ENCODE assay signal across 6 cellular contexts in genomic region chr9:92768816-92769215, GRCh38. TPM values are rescaled to one million over a fixed set of nuclear protein-coding genes. Genes with fewer than 3 reads are reported as not detected.
A peak's percentile ranks its signal among the peaks of the same experiment; 100 is the strongest.
DNase-seq lines count a peak whose midpoint lies in the region; ATAC-seq and TF ChIP-seq lines count a peak whose summit lies in the region.
"Not testable (repeated sequence)": the region's sequence is repeated elsewhere in the genome, so short reads cannot be mapped to it uniquely, and the experiment has no call there.

No MANE protein-coding gene starts in this region.

- H3K4me1 ChIP-seq in GM23338 (ENCODE audit: insufficient read depth), result not testable (repeated sequence)
- H3K4me1 ChIP-seq in esophagus squamous epithelium (peaks cover 22 to 68% (median 33%) of the 10 kb centered on the region in 3 donors), stomach (peaks cover 7 to 48% (median 13%) of the 10 kb centered on the region in 4 donors)

- not testable (repeated sequence) for H3K27ac ChIP-seq in GM23338 (ENCODE audit: low read depth); stomach
- peak overlapping the region; percentile 85 to 95 (median 89) for H3K27ac ChIP-seq in esophagus squamous epithelium
- H3K27ac ChIP-seq in skin epidermis, result peak overlapping the region in 16 of 21 experiments; percentile 26 to 93 (median 81)

- not testable (repeated sequence) for ATAC-seq in GM23338
- peak; percentile 13 for ATAC-seq in left colon

- TF ChIP-seq POLR2A in esophagus squamous epithelium (IDR thresholded peaks at IDR 0.05); stomach (IDR thresholded peaks at IDR 0.05): not testable (repeated sequence)

- not testable (repeated sequence) for H3K79me2 ChIP-seq in GM23338 (replicated peaks; ENCODE audit: insufficient read depth)

- peak overlapping the region; percentile 18; the same call in 1 of the 2 replicates for H2AFZ ChIP-seq in GM23338

- H3K36me3 ChIP-seq in GM23338 (ENCODE audit: insufficient read depth); esophagus squamous epithelium; stomach: not testable (repeated sequence)

- H3K4me3 Mint-ChIP-seq in GM23338; activated naive CD4-positive, alpha-beta T cell treated with anti-CD3 and anti-CD28 coated beads, Interleukin-2, amount 50 U/mL, for 24 hours: not testable (repeated sequence)

- WGBS in esophagus squamous epithelium, 2 donors, result 55 to 65% methylated on average over 9 to 10 of the region's 10 CpGs
- WGBS in stomach, 5 donors, result 49 to 72% (median 51%) methylated on average over 10 of the region's 10 CpGs

- not testable (repeated sequence) for H3K4me2 ChIP-seq in GM23338

- peaks cover 20% of the 10 kb centered on the region for H3K4me1 Mint-ChIP-seq in GM23338
- peaks cover 29% of the 10 kb centered on the region for H3K4me1 Mint-ChIP-seq in activated naive CD4-positive, alpha-beta T cell treated with anti-CD3 and anti-CD28 coated beads, Interleukin-2, amount 50 U/mL, for 24 hours

- peaks cover 11% of the 10 kb centered on the region for H3K27me3 Mint-ChIP-seq in GM23338 (ENCODE audit: insufficient read depth, low read depth, poor library complexity)
- not testable (repeated sequence) for H3K27me3 Mint-ChIP-seq in activated naive CD4-positive, alpha-beta T cell treated with anti-CD3 and anti-CD28 coated beads, Interleukin-2, amount 50 U/mL, for 24 hours

- intact Hi-C loops in esophagus squamous epithelium (cut with DNase I); left colon (cut with DNase I, micrococcal nuclease); stomach (cut with DNase I; ENCODE audit: low total_unique reads): not testable (repeated sequence)

- H3F3A ChIP-seq in GM23338 (replicated peaks; ENCODE audit: low read depth), result not testable (repeated sequence)

- DNase-seq in GM23338 (ENCODE audit: low spot score); esophagus squamous epithelium (lab: John Stamatoyannopoulos, UW): not testable (repeated sequence)
- DNase-seq in left colon, result peak in 1 of 2 donors; percentile 51
- DNase-seq in stomach, result peak; percentile 69

- H3K9me3 Mint-ChIP-seq in GM23338; activated naive CD4-positive, alpha-beta T cell treated with anti-CD3 and anti-CD28 coated beads, Interleukin-2, amount 50 U/mL, for 24 hours: not testable (repeated sequence)

- not testable (repeated sequence) for H3K36me3 Mint-ChIP-seq in GM23338 (ENCODE audit: low read depth); activated naive CD4-positive, alpha-beta T cell treated with anti-CD3 and anti-CD28 coated beads, Interleukin-2, amount 50 U/mL, for 24 hours

- TF ChIP-seq EP300 in stomach (IDR thresholded peaks at IDR 0.05), result not testable (repeated sequence)

- not testable (repeated sequence) for H4K20me1 ChIP-seq in GM23338 (replicated peaks; ENCODE audit: insufficient read depth)

- not testable (repeated sequence) for H3K9me3 ChIP-seq in esophagus squamous epithelium, stomach

- H3K27me3 ChIP-seq in GM23338 (ENCODE audit: insufficient read depth); esophagus squamous epithelium; stomach: not testable (repeated sequence)

- TF ChIP-seq CTCF in GM23338 (conservative IDR thresholded peaks at IDR 0.05; ENCODE audit: low read depth in 2 of 2); esophagus squamous epithelium (IDR thresholded peaks at IDR 0.05); stomach (IDR thresholded peaks at IDR 0.05): not testable (repeated sequence)

- not testable (repeated sequence) for H3K9me2 ChIP-seq in GM23338 (ENCODE audit: insufficient read depth)

- H3K27ac Mint-ChIP-seq in GM23338, result not testable (repeated sequence)
- H3K27ac Mint-ChIP-seq in activated naive CD4-positive, alpha-beta T cell treated with anti-CD3 and anti-CD28 coated beads, Interleukin-2, amount 50 U/mL, for 24 hours, result peak overlapping the region; percentile 68

- H3K4me3 ChIP-seq in GM23338, esophagus squamous epithelium, skin epidermis, stomach: not testable (repeated sequence)

RNA-seq across cellular contexts. Expression of gene BICD2, which starts 4.2 kb away (rescaled TPM):
- 34.3 and 38.1 TPM in 2 replicates for total RNA-seq in GM23338 (2014; rRNA removed; shearing (Covaris generic))
- 8.7 and 9.6 TPM in 2 replicates for polyA plus RNA-seq in GM23338 (2016; fragmentation: Nextera tagmentation; extraction: Ambion mirVana)
- total RNA-seq in esophagus squamous epithelium, result 100 to 1,000 TPM in 1 of 4 donors, 10 to 100 TPM in 3; 81.7 to 116 (median 91.1) TPM
- 10 to 100 TPM in 1 of 2 donors, 1 to 10 TPM in 1; 6.2 to 12.9 TPM for total RNA-seq in left colon
- total RNA-seq in stomach, result 10 to 100 TPM in 4 of 5 donors, 1 to 10 TPM in 1; 6.4 to 32.6 (median 20.4) TPM
- polyA plus RNA-seq in stomach, result 10 to 100 TPM in 1 of 3 donors, 1 to 10 TPM in 2; 5.9 to 15.8 (median 6.3) TPM
